Comparison of ENCODE assay signal across 8 cellular contexts in genomic region chr1:193448682-193449461, GRCh38.
DNase-seq lines count a peak whose midpoint lies in the region; ATAC-seq and TF ChIP-seq lines count a peak whose summit lies in the region.

No MANE protein-coding gene starts in this region.

- H2AFZ ChIP-seq in PC-3 (ENCODE audit: low read length) = no peak overlapping the region

- BruUV-seq in PC-3 (replicated peaks; lab: Mats Ljungman, UMichigan) = no TSS peak

- H3F3A ChIP-seq in PC-3 (ENCODE audit: low read length, unreplicated experiment) = no peaks in the 10 kb centered on the region

- no peak overlapping the region for H3K4me2 ChIP-seq in PC-3 (ENCODE audit: low read length)

- H3K79me2 ChIP-seq in PC-3 (ENCODE audit: low read length) = no peaks in the 10 kb centered on the region

- no peaks in the 10 kb centered on the region for H3K4me1 ChIP-seq in PC-3 (ENCODE audit: insufficient read depth, low read length)

- H3K27me3 ChIP-seq in PC-3 (ENCODE audit: low read length) = no peaks in the 10 kb centered on the region

- H4K20me1 ChIP-seq in PC-3 (ENCODE audit: low read length) = no peaks in the 10 kb centered on the region

- no peaks in the 10 kb centered on the region for H3K36me3 ChIP-seq in PC-3 (ENCODE audit: low read depth, low read length)

- H3K9me2 ChIP-seq in PC-3 (replicated peaks; ENCODE audit: low read length) = no peaks in the 10 kb centered on the region

- no peak overlapping the region for H3K9ac ChIP-seq in PC-3 (ENCODE audit: low read length)

- ATAC-seq in GM21447 (IDR thresholded peaks at IDR 0.05; ENCODE audit: unreplicated experiment) (peak; percentile 96), HG03469 (IDR thresholded peaks at IDR 0.05; ENCODE audit: unreplicated experiment) (peak; percentile 93), PC-3 (no peak), left colon (no peak)

- H3K9me3 ChIP-seq in PC-3 (ENCODE audit: low read length) = no peaks in the 10 kb centered on the region

- TF ChIP-seq CTCF in GM12865 (IDR thresholded peaks at IDR 0.05; ENCODE audit: insufficient read depth, low read depth, low read length, missing control alignments) (no peak), PC-3 (conservative IDR thresholded peaks at IDR 0.05; ENCODE audit: low read depth, low read length) (no peak)

- intact Hi-C loops in PC-3 (cut with micrococcal nuclease) (no loop called here), left colon (cut with DNase I, micrococcal nuclease) (no loop called here)

- CTCF ChIA-PET in PC-3 (lab: Charles Lee) = no interaction called here

- POLR2A ChIA-PET in PC-3 (lab: Charles Lee; ENCODE audit: unreplicated experiment) = no interaction called here

- H3K4me3 ChIP-seq in GM12865 (ENCODE audit: low read depth, low read length) (no peak overlapping the region), PC-3 (ENCODE audit: low read length) (no peak overlapping the region)

- DNase-seq in GM12865 (ENCODE audit: low read depth) (peak; percentile 77), amniotic epithelial cell (ENCODE audit: low read depth) (peak; percentile 36), PC-3 (no peak), superior temporal gyrus (ENCODE audit: extremely low spot score) (no peak), NCI-H82 treated with DMSO at 0.1 percent for 48 hours (lab: John Stamatoyannopoulos, UW; ENCODE audit: unreplicated experiment) (no peak), left colon (no peak)

- no peak overlapping the region for H3K27ac ChIP-seq in PC-3 (ENCODE audit: low read length)

Comparison
In these comparisons a context has a peak if more than half of its experiments do, and no peak if none do; other contexts are left out.
1. DNase-seq: peak in GM12865 (single experiment) and amniotic epithelial cell (single experiment); none in PC-3 (single experiment), superior temporal gyrus (single experiment), NCI-H82 treated with DMSO at 0.1 percent for 48 hours (single experiment) and left colon (0 of 2).
2. ATAC-seq: peak in GM21447 (single experiment) and HG03469 (single experiment); none in PC-3 (single experiment) and left colon (single experiment).